In the genomic region with DNA sequence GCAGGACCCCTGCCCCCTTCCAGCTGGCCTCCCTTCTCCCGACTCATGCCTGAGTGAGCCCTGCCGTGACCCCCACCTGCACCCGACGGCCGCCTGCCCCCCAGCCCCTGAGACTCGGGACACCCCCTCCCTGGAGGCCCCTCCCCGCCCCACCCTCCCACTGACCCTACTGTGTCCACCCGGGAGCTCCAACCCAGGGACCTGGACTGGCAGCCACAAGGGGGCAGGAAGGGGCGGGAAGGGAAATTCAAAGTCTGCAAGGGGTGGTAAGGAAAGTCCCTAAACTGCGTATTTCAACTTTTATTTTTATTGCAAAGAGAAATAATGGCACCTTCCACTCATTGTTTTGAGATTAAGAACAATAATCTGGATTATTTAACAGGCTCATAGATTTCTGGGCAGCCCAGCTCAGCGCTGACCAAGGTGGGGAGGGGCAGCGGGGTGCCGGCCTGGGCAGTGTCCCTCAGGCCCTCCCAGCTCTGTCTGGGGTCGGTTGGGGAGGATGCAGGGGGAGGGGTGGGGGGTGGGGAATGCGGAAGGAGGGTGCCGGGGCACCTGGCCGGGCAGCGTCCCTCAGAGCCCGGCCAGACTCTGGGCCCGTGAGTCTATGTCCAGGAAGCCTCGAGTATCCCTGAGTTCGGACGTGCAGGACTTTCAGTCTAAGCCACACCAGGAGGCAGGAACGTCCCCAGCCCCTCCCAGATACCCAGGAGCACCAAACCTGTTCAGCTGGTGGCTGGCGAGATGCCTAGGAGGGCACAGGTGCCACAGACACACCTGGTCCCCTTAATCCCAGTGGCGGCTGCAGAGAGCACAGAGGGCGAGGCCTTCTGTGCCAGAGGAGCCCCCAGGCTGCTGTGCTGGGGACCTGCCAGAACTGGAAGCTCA, we compare ENCODE assay signal across 6 cellular contexts. TPM values are rescaled to one million over a fixed set of nuclear protein-coding genes. Genes with fewer than 3 reads are reported as not detected.
DNase-seq lines count a peak whose midpoint lies in the region; ATAC-seq and TF ChIP-seq lines count a peak whose summit lies in the region.

No MANE protein-coding gene starts in this region.

- ATAC-seq in HG03135 (IDR thresholded peaks at IDR 0.05; ENCODE audit: unreplicated experiment) (peak; percentile 1), GM21737 (IDR thresholded peaks at IDR 0.05; ENCODE audit: unreplicated experiment) (no peak), GM21367 (IDR thresholded peaks at IDR 0.05; ENCODE audit: unreplicated experiment) (no peak)

- no peak overlapping the region for H2AFZ ChIP-seq in hepatocyte

- no peaks in the 10 kb centered on the region for H3K79me2 ChIP-seq in hepatocyte

- 78% methylated on average over 15 of the region's 27 CpGs for WGBS in hepatocyte (ENCODE audit: low lambda C conversion rate, missing lambda C conversion rate)

- no peaks in the 10 kb centered on the region for H3K9me3 ChIP-seq in hepatocyte (ENCODE audit: low read depth)

- H4K20me1 ChIP-seq in hepatocyte (ENCODE audit: insufficient read depth, poor library complexity, severe bottlenecking) = no peaks in the 10 kb centered on the region

- no peaks in the 10 kb centered on the region for H3K27me3 ChIP-seq in hepatocyte

- peak overlapping the region; percentile 90 for H3K4me2 ChIP-seq in hepatocyte

- DNase-seq in SW 1271 (lab: John Stamatoyannopoulos, UW) (peak; percentile 60 to 78), hepatocyte (ENCODE audit: low spot score) (peak; percentile 57), cerebellum (ENCODE audit: low spot score) (no peak)

- H3K36me3 ChIP-seq in hepatocyte (replicated peaks; ENCODE audit: insufficient read depth, low read depth) = no peaks in the 10 kb centered on the region

- H3K27ac ChIP-seq in hepatocyte = no peak overlapping the region

- peaks cover 3% of the 10 kb centered on the region for H3K4me1 ChIP-seq in hepatocyte (ENCODE audit: insufficient read depth)

- no peaks in the 10 kb centered on the region for H3K9me2 ChIP-seq in hepatocyte (replicated peaks; ENCODE audit: insufficient read depth)

- no peak overlapping the region for H3K4me3 ChIP-seq in hepatocyte

- TF ChIP-seq CTCF in hepatocyte (IDR thresholded peaks at IDR 0.05; ENCODE audit: poor library complexity) = no peak

RNA-seq across cellular contexts. Expression of a gene that starts 1.3 kb away (rescaled TPM):
- total RNA-seq in hepatocyte (0.52 and 1.1 TPM in 2 replicates), cerebellum (not detected)
- polyA plus RNA-seq in hepatocyte = 0.06 and 0.27 TPM in 2 replicates

RNA-seq across cellular contexts. Expression of a gene that starts 9.1 kb away (rescaled TPM):
- total RNA-seq in hepatocyte (not detected in 2 replicates), cerebellum (not detected)
- not detected in 2 replicates for polyA plus RNA-seq in hepatocyte

RNA-seq across cellular contexts. Expression of a gene that starts 15.5 kb away (rescaled TPM):
- 0.57 and 0.76 TPM in 2 replicates for total RNA-seq in hepatocyte
- 0.79 and 2.1 TPM in 2 replicates for polyA plus RNA-seq in hepatocyte
- 0.73 TPM for total RNA-seq in cerebellum

RNA-seq across cellular contexts. Expression of a gene that starts 17.9 kb away (rescaled TPM):
- total RNA-seq in hepatocyte (47.6 and 55.1 TPM in 2 replicates), cerebellum (48.6 TPM)
- 330 and 333 TPM in 2 replicates for polyA plus RNA-seq in hepatocyte

RNA-seq across cellular contexts. Expression of a gene that starts 35.6 kb away (rescaled TPM):
- total RNA-seq in hepatocyte (14.8 and 17.0 TPM in 2 replicates), cerebellum (6.7 TPM)
- polyA plus RNA-seq in hepatocyte = 4.6 and 5.8 TPM in 2 replicates
